In the genomic region with DNA sequence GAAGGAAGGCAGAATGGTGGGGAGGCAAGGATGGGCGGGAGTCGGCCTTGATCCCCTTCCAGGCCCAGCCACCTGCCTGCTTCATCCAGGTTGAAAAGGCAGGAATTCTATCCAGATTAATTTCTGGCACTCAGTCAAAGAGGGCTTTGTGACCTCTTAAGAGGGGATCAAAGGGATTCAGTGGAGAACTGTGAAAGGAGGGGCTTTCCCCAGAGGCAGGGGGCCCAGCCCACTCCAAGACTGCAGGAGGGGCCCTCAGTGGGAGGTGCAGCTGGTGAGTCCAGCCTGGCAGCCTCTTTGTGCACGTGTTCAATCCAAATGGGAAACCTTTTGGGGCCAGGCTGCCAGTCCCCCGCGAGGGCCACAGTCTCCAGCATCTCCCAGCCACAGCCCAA, we compare ENCODE assay signal across 1 cellular context.
TF ChIP-seq lines count a peak whose summit lies in the region.

No MANE protein-coding gene starts in this region.

TF ChIP-seq in K562, 482 proteins besides CTCF, POLR2A, EP300 and RAD21 (continued from another document):
- TF ChIP-seq ZMIZ1 (IDR thresholded peaks at IDR 0.05; ENCODE audit: low read depth in 2 of 2, low read length in 2 of 2), result no peak
- TF ChIP-seq ZNF584 (CRISPR knock-in tag; IDR thresholded peaks at IDR 0.05; ENCODE audit: low read depth), result no peak
- no peak for TF ChIP-seq ZFP91 (CRISPR knock-in tag; IDR thresholded peaks at IDR 0.05)
